Comparison of ENCODE assay signal across 1 cellular context in genomic region chr1:3691421-3692204, GRCh38.
TF ChIP-seq lines count a peak whose summit lies in the region.

No MANE protein-coding gene starts in this region.

TF ChIP-seq in K562, 482 proteins besides CTCF, POLR2A, EP300 and RAD21:
- TF ChIP-seq MAX (CRISPR knock-in tag; IDR thresholded peaks at IDR 0.05): peak; percentile 39; the same call in 1 of the 2 replicates
- no peak for TF ChIP-seq HNRNPL (IDR thresholded peaks at IDR 0.05; ENCODE audit: low read depth, low read length)
- no peak for TF ChIP-seq ZNF408 (CRISPR knock-in tag; IDR thresholded peaks at IDR 0.05; ENCODE audit: low read depth)
- TF ChIP-seq MYNN (IDR thresholded peaks at IDR 0.05): no peak
- no peak for TF ChIP-seq MYNN (CRISPR knock-in tag; IDR thresholded peaks at IDR 0.05)
- no peak for TF ChIP-seq SMC3 (conservative IDR thresholded peaks at IDR 0.05; ENCODE audit: insufficient read depth, low read depth, low read length)
